Comparison of ENCODE assay signal across 12 cellular contexts in genomic region chr1:97277891-97278662, GRCh38.
DNase-seq lines count a peak whose midpoint lies in the region; ATAC-seq and TF ChIP-seq lines count a peak whose summit lies in the region.
"Had no signal": no experiment of that assay in that cellular context is flagged by ENCODE, and none has a peak within 500 bp of the region (broad histone marks: within the 10 kb centered on the region; RNA-seq: fewer than 3 reads in every experiment).

No MANE protein-coding gene starts in this region.

- ATAC-seq in HG03280 (IDR thresholded peaks at IDR 0.05; ENCODE audit: unreplicated experiment), result no peak

- H3K9ac ChIP-seq in mucosa of stomach (ENCODE audit: low read length), result peak overlapping the region; percentile 45

- H3K9me3 ChIP-seq in mucosa of stomach (ENCODE audit: control insufficient read depth, low read length), result no peaks in the 10 kb centered on the region
- H3K9me3 ChIP-seq: right lobe of liver had no signal

- DNase-seq in BJ (ENCODE audit: low read depth), result peak; percentile 28
- DNase-seq in HT1080 (ENCODE audit: low read depth), result peak; percentile 72
- DNase-seq in dedifferentiated amniotic fluid mesenchymal stem cell (ENCODE audit: extremely low spot score), result peak; percentile 75
- DNase-seq in SHP77 treated with DMSO at 0.1 percent for 48 hours (lab: John Stamatoyannopoulos, UW), result no peak
- DNase-seq in activated CD4-positive, alpha-beta T cell treated with anti-CD3 and anti-CD28 coated beads for 48 hours, result no peak
- DNase-seq in activated CD4-positive, alpha-beta T cell treated with anti-CD3 and anti-CD28 coated beads for 1 hour, result no peak
- DNase-seq: dorsolateral prefrontal cortex, NCI-H510A, right lobe of liver, T-helper 2 cell had no signal

- POLR2A ChIA-PET in BJ (lab: Charles Lee), result no interaction called here

- peaks cover 15% of the 10 kb centered on the region for H3K4me1 ChIP-seq in mucosa of stomach (ENCODE audit: control insufficient read depth, insufficient read depth, low read length)

- no peak for TF ChIP-seq CTCF in BJ (IDR thresholded peaks at IDR 0.05; ENCODE audit: insufficient read depth, low read depth, low read length)

- H3K4me3 ChIP-seq in BJ (ENCODE audit: low read depth, low read length) (no peak overlapping the region), mucosa of stomach (ENCODE audit: low read length) (no peak overlapping the region)
- H3K4me3 ChIP-seq: dorsolateral prefrontal cortex, right lobe of liver had no signal

- H3K36me3 ChIP-seq in BJ (ENCODE audit: control insufficient read depth, insufficient read depth, low read length) (no peaks in the 10 kb centered on the region), mucosa of stomach (ENCODE audit: control insufficient read depth, insufficient read depth, low read length) (no peaks in the 10 kb centered on the region)
- H3K36me3 ChIP-seq: right lobe of liver had no signal

- H3K27me3 ChIP-seq in BJ (ENCODE audit: control insufficient read depth, insufficient read depth, low read length) (no peaks in the 10 kb centered on the region), mucosa of stomach (ENCODE audit: control insufficient read depth, insufficient read depth, low read length) (no peaks in the 10 kb centered on the region)
- H3K27me3 ChIP-seq: dorsolateral prefrontal cortex, right lobe of liver had no signal

- CTCF ChIA-PET in BJ (lab: Yijun Ruan, JAX), result no interaction called here

Comparison
In these comparisons a context has a peak if more than half of its experiments do, and no peak if none do; other contexts are left out.
1. DNase-seq: peak in BJ (single experiment), HT1080 (single experiment) and dedifferentiated amniotic fluid mesenchymal stem cell (single experiment); none in SHP77 treated with DMSO at 0.1 percent for 48 hours (single experiment), activated CD4-positive, alpha-beta T cell treated with anti-CD3 and anti-CD28 coated beads for 48 hours (single experiment) and activated CD4-positive, alpha-beta T cell treated with anti-CD3 and anti-CD28 coated beads for 1 hour (single experiment).